Comparison of ENCODE assay signal across 10 cellular contexts in the genomic region with DNA sequence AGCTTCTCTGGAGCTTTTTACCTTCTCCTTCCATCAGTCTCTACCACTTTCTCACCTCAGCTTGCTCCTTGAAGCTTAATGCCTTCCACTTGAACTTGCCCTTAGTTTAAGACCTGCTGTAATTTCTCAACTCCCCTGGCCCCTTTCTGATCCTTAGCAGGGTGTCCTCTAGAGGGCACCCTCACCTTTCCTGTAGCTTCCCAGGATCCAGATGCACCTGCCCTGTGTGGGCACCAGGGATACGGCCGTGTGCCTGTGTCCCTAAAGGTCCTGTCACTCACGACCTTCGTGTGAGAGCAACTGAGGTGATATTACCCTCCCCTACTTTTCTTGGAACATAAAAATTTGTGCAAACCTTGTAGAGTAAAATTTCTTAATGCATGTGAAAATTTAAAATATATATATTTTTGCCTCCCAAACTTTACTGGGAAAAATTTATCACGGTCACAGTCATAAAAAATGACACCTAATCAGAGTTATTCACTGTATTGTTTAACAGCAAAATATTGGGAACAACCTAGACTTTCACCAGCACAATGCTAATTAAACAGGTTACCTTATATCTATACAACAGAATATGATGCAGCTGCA. TPM values are rescaled to one million over a fixed set of nuclear protein-coding genes. Genes with fewer than 3 reads are reported as not detected.
DNase-seq lines count a peak whose midpoint lies in the region; ATAC-seq and TF ChIP-seq lines count a peak whose summit lies in the region.
"Had no signal": no experiment of that assay in that cellular context is flagged by ENCODE, and none has a peak within 500 bp of the region (broad histone marks: within the 10 kb centered on the region; RNA-seq: fewer than 3 reads in every experiment).

No MANE protein-coding gene starts in this region.

- POLR2A ChIA-PET in AG04450 (lab: Yijun Ruan, JAX) = no interaction called here

- H3K27me3 ChIP-seq in AG04450 (ENCODE audit: control insufficient read depth, insufficient read depth, low read length) (peaks cover 5% of the 10 kb centered on the region), NT2/D1 (ENCODE audit: insufficient read depth, insufficient read length) (no peaks in the 10 kb centered on the region), esophagus squamous epithelium (peaks cover 0 to 38% (median 0%) of the 10 kb centered on the region in 4 donors), gastroesophageal sphincter (peaks cover 33% of the 10 kb centered on the region)

- CTCF ChIA-PET in AG04450 (lab: Charles Lee) = interaction anchor here (0.6 to 3.1 kb wide), 19 partner anchors 10 to 197 kb away, joined by 3 to 23 read pairs (median 4); no protein-coding TSS in a partner anchor

- TF ChIP-seq CTCF in AG04450 (IDR thresholded peaks at IDR 0.05; ENCODE audit: low read depth, low read length) (peak; percentile 82), GM12875 (IDR thresholded peaks at IDR 0.05; ENCODE audit: borderline replicate concordance, insufficient read depth, low read depth, low read length) (peak; percentile 55; the same call in 1 of the 2 replicates), esophagus squamous epithelium (IDR thresholded peaks at IDR 0.05) (peak in 5 of 6 experiments; percentile 25 to 63 (median 44)), gastroesophageal sphincter (IDR thresholded peaks at IDR 0.05) (peak in 1 of 4 experiments; percentile 44)

- H3K4me3 ChIP-seq in AG04450 (ENCODE audit: low read depth, low read length) = no peak overlapping the region
- H3K4me3 ChIP-seq in GM12875 (ENCODE audit: low read depth, low read length) = no peak overlapping the region
- no peak overlapping the region for H3K4me3 ChIP-seq in NT2/D1 (ENCODE audit: insufficient read length, low read depth)
- no peak overlapping the region for H3K4me3 ChIP-seq in esophagus squamous epithelium
- H3K4me3 ChIP-seq in gastroesophageal sphincter = no peak overlapping the region

- WGBS in esophagus squamous epithelium, 2 donors = 21 to 27% methylated on average over 5 of the region's 5 CpGs
- WGBS in gastroesophageal sphincter (ENCODE audit: low coverage in 1 of 2), 2 donors = 23 to 37% methylated on average over 4 to 5 of the region's 5 CpGs

- intact Hi-C loops in esophagus squamous epithelium (cut with DNase I) = no loop called here

- no peak overlapping the region for H3K9ac ChIP-seq in NT2/D1 (ENCODE audit: insufficient read length, low read depth)

- H3K36me3 ChIP-seq in NT2/D1 (ENCODE audit: insufficient read depth, insufficient read length, low read length) (no peaks in the 10 kb centered on the region), esophagus squamous epithelium (no peaks in the 10 kb centered on the region), gastroesophageal sphincter (no peaks in the 10 kb centered on the region)

- ATAC-seq in HG02610 (IDR thresholded peaks at IDR 0.05; ENCODE audit: unreplicated experiment) (no peak), gastroesophageal sphincter (no peak)

- TF ChIP-seq EP300 in gastroesophageal sphincter (IDR thresholded peaks at IDR 0.05) = no peak

- TF ChIP-seq POLR2A in esophagus squamous epithelium (IDR thresholded peaks at IDR 0.05) = no peak
- no peak for TF ChIP-seq POLR2A in gastroesophageal sphincter (IDR thresholded peaks at IDR 0.05)

- DNase-seq in AG04450 (ENCODE audit: low read depth, low spot score) = peak; percentile 2
- DNase-seq in NT2/D1 (ENCODE audit: low read depth, low spot score) = peak; percentile 33
- DNase-seq in esophagus squamous epithelium (lab: John Stamatoyannopoulos, UW) = no peak
- DNase-seq in activated effector memory CD4-positive, alpha-beta T cell treated with anti-CD3 and anti-CD28 coated beads, Interleukin-2, amount 50 U/mL, for 16 hours = no peak
- DNase-seq in GDM1 (lab: John Stamatoyannopoulos, UW) = no peak
- DNase-seq: stimulated activated naive B cell treated with anti-CD40 and anti-IgM and Interleukin-4, amounts not matched to agents 10 μg/mL and 1 μg/mL and 100 μg/mL, for 72 hours had no signal

- H3K9me3 ChIP-seq in AG04450 (ENCODE audit: control insufficient read depth, insufficient read depth, low read length) (peaks cover 3% of the 10 kb centered on the region; the same call in 1 of the 2 replicates), NT2/D1 (ENCODE audit: insufficient read depth, low read length) (peaks cover 6% of the 10 kb centered on the region; the same call in 1 of the 2 replicates), esophagus squamous epithelium (no peaks in the 10 kb centered on the region), gastroesophageal sphincter (no peaks in the 10 kb centered on the region)

- no peak overlapping the region for H3K27ac ChIP-seq in AG04450 (ENCODE audit: low read depth, low read length)
- H3K27ac ChIP-seq in esophagus squamous epithelium = no peak overlapping the region
- H3K27ac ChIP-seq in gastroesophageal sphincter = no peak overlapping the region

- H3K4me1 ChIP-seq in NT2/D1 (ENCODE audit: insufficient read depth, insufficient read length) = no peaks in the 10 kb centered on the region
- H3K4me1 ChIP-seq in esophagus squamous epithelium = no peaks in the 10 kb centered on the region
- H3K4me1 ChIP-seq in gastroesophageal sphincter = no peaks in the 10 kb centered on the region

RNA-seq across cellular contexts. Expression of a gene that starts 46.4 kb away (rescaled TPM):
- polyA plus RNA-seq in AG04450 (2011; rRNA removed) = 0.14 and 0.15 TPM in 2 replicates
- not detected in 2 replicates for polyA minus RNA-seq in AG04450 (2011; rRNA and poly(A)+ RNA removed)
- total RNA-seq in esophagus squamous epithelium (not detected), gastroesophageal sphincter (not detected)
- total RNA-seq: frontal cortex had no signal

Comparison
In these comparisons a context has a peak if more than half of its experiments do, and no peak if none do; other contexts are left out.
1. DNase-seq: peak in AG04450 (single experiment) and NT2/D1 (single experiment); none in esophagus squamous epithelium (single experiment), activated effector memory CD4-positive, alpha-beta T cell treated with anti-CD3 and anti-CD28 coated beads, Interleukin-2, amount 50 U/mL, for 16 hours (single experiment) and GDM1 (single experiment).